ENCODE assay signal across 25 cellular contexts in genomic region chr5:16043349-16043748, GRCh38.
"Had no signal": no experiment of that assay in that cellular context is flagged by ENCODE, and none has a peak within 500 bp of the region (broad histone marks: within the 10 kb centered on the region; RNA-seq: fewer than 3 reads in every experiment).

No MANE protein-coding gene starts in this region.

- H3K9me3 ChIP-seq: stomach, suprapubic skin, testis, thoracic aorta, thyroid gland, tibial artery, transverse colon, upper lobe of left lung, upper lobe of right lung, uterus, vagina had no signal

- H3K4me1 ChIP-seq: stomach, suprapubic skin, testis, thyroid gland, tibial artery, tibial nerve, transverse colon, upper lobe of left lung, upper lobe of right lung, uterus, vagina had no signal

- ATAC-seq: stimulated activated effector memory CD8-positive, alpha-beta T cell treated with anti-CD3 and anti-CD28 coated beads, Interleukin-12 subunit alpha, Interleukin-12 subunit beta, amount 100 ng/mL, for 72 hours; stimulated activated memory B cell treated with anti-CD40 and anti-IgM and Interleukin-4, amounts not matched to agents 10 μg/mL and 1 μg/mL and 100 μg/mL, for 72 hours; stimulated activated naive B cell treated with anti-CD40 and anti-IgM and Interleukin-4, amounts not matched to agents 10 μg/mL and 1 μg/mL and 100 μg/mL, for 72 hours; stimulated activated naive CD8-positive, alpha-beta T cell treated with anti-CD3 and anti-CD28 coated beads, Interleukin-15, amount 100 ng/mL, for 72 hours; stimulated activated naive CD8-positive, alpha-beta T cell treated with anti-CD3 and anti-CD28 coated beads, Interleukin-15, Interleukin-2, amounts not matched to agents 100 U/mL and 50 U/mL, for 24 hours; upper lobe of right lung had no signal

- H3K27ac ChIP-seq: stomach, suprapubic skin, testis, thoracic aorta, thyroid gland, tibial artery, tibial nerve, transverse colon, upper lobe of left lung, upper lobe of right lung, uterus, vagina had no signal

- H3K4me3 ChIP-seq: stomach, suprapubic skin, testis, thoracic aorta, thyroid gland, tibial artery, tibial nerve, transverse colon, upper lobe of left lung, upper lobe of right lung, uterus, vagina had no signal

- DNase-seq: stimulated activated CD4-positive, alpha-beta T cell treated with anti-CD3 and anti-CD28 coated beads, Interleukin-2, amount 100 ng/mL, for 48 hours; stimulated activated CD4-positive, alpha-beta T cell treated with anti-CD3 and anti-CD28 coated beads, Interleukin-4, amount 100 ng/mL, for 24 hours; stimulated activated CD4-positive, alpha-beta T cell treated with anti-CD3 and anti-CD28 coated beads, Interleukin-4, amount 100 ng/mL, for 4 hours; stimulated activated CD8-positive, alpha-beta memory T cell treated with anti-CD3 and anti-CD28 coated beads, Interleukin-4, amount 100 ng/mL, for 48 hours; stimulated activated naive B cell treated with anti-CD40 and anti-IgM and Interleukin-4, amounts not matched to agents 10 μg/mL and 1 μg/mL and 100 μg/mL, for 72 hours; stimulated activated naive CD4-positive, alpha-beta T cell; stimulated activated naive CD4-positive, alpha-beta T cell treated with Interleukin-2 at 50 U/mL for 16 hours; stimulated activated naive CD8-positive, alpha-beta T cell treated with anti-CD3 and anti-CD28 coated beads, Interleukin-15, amount 100 ng/mL, for 72 hours; stimulated activated naive CD8-positive, alpha-beta T cell treated with anti-CD3 and anti-CD28 coated beads, Interleukin-15, Interleukin-2, amounts not matched to agents 100 U/mL and 50 U/mL, for 24 hours; stomach; substantia nigra; testis; thyroid gland; tibial artery; transverse colon; trophoblast cell; upper lobe of left lung; upper lobe of right lung; uterus had no signal

- H3K36me3 ChIP-seq: stomach, suprapubic skin, thoracic aorta, thyroid gland, tibial artery, tibial nerve, transverse colon, upper lobe of left lung, upper lobe of right lung, uterus, vagina had no signal

- H3K27me3 ChIP-seq: suprapubic skin, testis, thyroid gland, tibial artery, tibial nerve, transverse colon, upper lobe of left lung, upper lobe of right lung, uterus, vagina had no signal
